In the genomic region with DNA sequence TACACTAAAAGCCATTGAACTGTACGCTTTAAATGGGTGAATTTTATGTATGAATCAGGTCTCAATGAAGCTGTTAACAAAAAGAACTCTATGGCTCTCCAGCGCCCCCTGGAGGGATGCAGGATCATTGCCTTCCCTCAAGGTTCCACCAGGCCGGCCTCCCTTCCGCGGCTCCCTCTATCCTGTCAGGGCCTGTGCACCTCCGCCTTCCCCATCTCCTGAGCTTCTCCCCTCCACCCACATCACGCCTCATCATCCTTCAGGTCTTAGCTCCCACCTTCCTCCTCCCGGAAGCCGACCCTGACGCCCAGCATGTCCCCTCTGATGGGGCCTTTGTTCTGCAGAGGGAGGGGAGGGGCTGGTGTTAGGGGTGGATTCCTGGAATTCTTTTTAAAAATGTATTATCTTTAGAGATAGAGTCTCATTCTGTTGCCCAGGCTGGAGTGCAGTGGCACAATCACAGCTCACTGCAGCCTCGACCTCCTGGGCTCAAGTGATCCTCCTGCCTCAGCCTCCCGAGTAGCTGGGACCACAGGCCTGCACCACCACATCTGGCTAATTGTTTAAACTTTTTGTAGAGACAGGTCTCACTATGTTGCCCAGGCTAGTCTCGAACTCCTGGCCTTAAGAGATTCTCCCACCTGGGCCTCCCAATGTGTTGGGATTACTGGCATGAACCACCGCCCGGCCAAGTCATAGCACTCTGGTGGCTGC, we compare ENCODE assay signal across 8 cellular contexts. TPM values are rescaled to one million over a fixed set of nuclear protein-coding genes. Genes with fewer than 3 reads are reported as not detected.
DNase-seq lines count a peak whose midpoint lies in the region; ATAC-seq, FAIRE-seq and TF ChIP-seq lines count a peak whose summit lies in the region.

No MANE protein-coding gene starts in this region.

- FAIRE-seq in small intestine (lab: Jason Lieb, UNC), result no peak

- H3K27ac ChIP-seq in ascending aorta (no peak overlapping the region), small intestine (ENCODE audit: low read depth in 1 of 2, low read length in 1 of 2) (no peak overlapping the region)

- no peak for ATAC-seq in GM21381 (IDR thresholded peaks at IDR 0.05; ENCODE audit: unreplicated experiment)
- no peak for ATAC-seq in GM18505 (IDR thresholded peaks at IDR 0.05; ENCODE audit: unreplicated experiment)

- WGBS in small intestine, 3 donors, result 31 to 34% (median 32%) methylated on average over 14 to 15 of the region's 15 CpGs

- TF ChIP-seq CTCF in GM06990 (IDR thresholded peaks at IDR 0.05; ENCODE audit: insufficient read depth, low read length, poor library complexity, severe bottlenecking) (peak; percentile 91), ascending aorta (IDR thresholded peaks at IDR 0.05) (peak; percentile 64 to 85 (median 80))

- no peaks in the 10 kb centered on the region for H3K27me3 ChIP-seq in GM06990 (replicated peaks; ENCODE audit: control insufficient read depth, insufficient read depth, low read length)
- H3K27me3 ChIP-seq in ascending aorta, result no peaks in the 10 kb centered on the region
- no peaks in the 10 kb centered on the region for H3K27me3 ChIP-seq in small intestine (ENCODE audit: control insufficient read depth in 2 of 2, insufficient read depth in 2 of 2, low read length in 2 of 2)

- H3K9me3 ChIP-seq in ascending aorta (no peaks in the 10 kb centered on the region), small intestine (ENCODE audit: control insufficient read depth, low read depth) (no peaks in the 10 kb centered on the region)

- intact Hi-C loops in ascending aorta (cut with DNase I), result loop anchor here (1.0 kb wide), 1 partner anchor 95 kb away; no protein-coding TSS in a partner anchor

- H3K4me3 ChIP-seq in GM06990 (replicated peaks; ENCODE audit: low read depth, low read length), result no peak overlapping the region
- H3K4me3 ChIP-seq in ascending aorta, result no peak overlapping the region
- H3K4me3 ChIP-seq in small intestine (ENCODE audit: low read depth in 1 of 2, low read length in 2 of 2), result no peak overlapping the region

- DNase-seq in GM06990 (ENCODE audit: extremely low read depth, insufficient read length) (peak; percentile 37), NCI-H1092 (lab: John Stamatoyannopoulos, UW) (peak; percentile 23), T-helper 9 cell (peak; percentile 86), ascending aorta (ENCODE audit: low spot score in 2 of 2) (peak in 1 of 2 donors; percentile 80), hypothalamus (lab: John Stamatoyannopoulos, UW) (peak in 45 of 51 donors; percentile 5 to 84 (median 43)), small intestine (peak; percentile 66)

- no peaks in the 10 kb centered on the region for H3K4me1 ChIP-seq in ascending aorta
- H3K4me1 ChIP-seq in small intestine (ENCODE audit: control insufficient read depth in 2 of 2, insufficient read depth in 1 of 2, low read depth in 1 of 2, low read length in 1 of 2), result no peaks in the 10 kb centered on the region

- TF ChIP-seq POLR2A in GM18505 (IDR thresholded peaks at IDR 0.05; ENCODE audit: borderline replicate concordance, extremely low read depth, insufficient read depth, insufficient read length), result no peak

- H3K36me3 ChIP-seq in GM06990 (ENCODE audit: control insufficient read depth, insufficient read depth, low read length) (no peaks in the 10 kb centered on the region), ascending aorta (no peaks in the 10 kb centered on the region), small intestine (ENCODE audit: control insufficient read depth in 2 of 2, insufficient read depth in 2 of 2, low read length in 2 of 2) (no peaks in the 10 kb centered on the region)

RNA-seq across cellular contexts. Expression of gene MEIS3, which starts 27.7 kb away (rescaled TPM):
- total RNA-seq in ascending aorta, result 28.6 TPM
- 10 to 100 TPM in 1 of 3 donors, 1 to 10 TPM in 1, not detected in 1; 4.6 to 11.2 TPM for polyA plus RNA-seq in small intestine

RNA-seq across cellular contexts. Expression of gene DHX34, which starts 42.6 kb away (rescaled TPM):
- total RNA-seq in ascending aorta, result 8.0 TPM
- 10 to 100 TPM in 1 of 3 donors, 1 to 10 TPM in 2; 6.5 to 10.4 (median 8.5) TPM for polyA plus RNA-seq in small intestine

RNA-seq across cellular contexts. Expression of gene C5AR2, which starts 59.7 kb away (rescaled TPM):
- total RNA-seq in ascending aorta, result 18.3 TPM
- under 1 TPM in 1 of 3 donors, not detected in 2; 0.91 TPM for polyA plus RNA-seq in small intestine
